In genomic region chr19:4547303-4548237, GRCh38 we compare ENCODE assay signal across 9 cellular contexts. TPM values are rescaled to one million over a fixed set of nuclear protein-coding genes. Genes with fewer than 3 reads are reported as not detected.
DNase-seq lines count a peak whose midpoint lies in the region; ATAC-seq and TF ChIP-seq lines count a peak whose summit lies in the region.
"Had no signal": no experiment of that assay in that cellular context is flagged by ENCODE, and none has a peak within 500 bp of the region (broad histone marks: within the 10 kb centered on the region; RNA-seq: fewer than 3 reads in every experiment).

No MANE protein-coding gene starts in this region.

- ATAC-seq in HG03520 (IDR thresholded peaks at IDR 0.05; ENCODE audit: unreplicated experiment) (no peak), HG02759 (IDR thresholded peaks at IDR 0.05; ENCODE audit: unreplicated experiment) (no peak)

- H3K9me3 Mint-ChIP-seq in activated CD4-positive, alpha-beta T cell treated with anti-CD3 and anti-CD28 coated beads, Interleukin-2, amount 10 ng/mL, durations not matched to agents 7 days and 5 days: no peaks in the 10 kb centered on the region
- no peaks in the 10 kb centered on the region for H3K9me3 Mint-ChIP-seq in dendritic cell treated with granulocyte-macrophage colony-stimulating factor and Interleukin-4, amounts not matched to agents 40 ng/mL and 50 ng/mL, for 4 days
- H3K9me3 Mint-ChIP-seq: brain had no signal

- TF ChIP-seq CTCF in retinal pigment epithelial cell (conservative IDR thresholded peaks at IDR 0.05; ENCODE audit: low read depth, low read length): peak; percentile 51

- CTCF ChIA-PET in activated CD4-positive, alpha-beta T cell treated with anti-CD3 and anti-CD28 coated beads, Interleukin-2, amount 10 ng/mL, durations not matched to agents 7 days and 5 days (lab: Charles Lee): interaction anchor here (0.6 to 1.4 kb wide), 4 partner anchors 20 to 116 kb away, joined by 3 to 7 read pairs (median 4); no protein-coding TSS in a partner anchor

- POLR2A ChIA-PET in activated CD4-positive, alpha-beta T cell treated with anti-CD3 and anti-CD28 coated beads, Interleukin-2, amount 10 ng/mL, durations not matched to agents 7 days and 5 days (lab: Charles Lee): interaction anchor here (0.6 kb wide), 1 partner anchor 78 kb away, joined by 3 read pairs; no protein-coding TSS in a partner anchor

- no peaks in the 10 kb centered on the region for H3K36me3 Mint-ChIP-seq in activated CD4-positive, alpha-beta T cell treated with anti-CD3 and anti-CD28 coated beads, Interleukin-2, amount 10 ng/mL, durations not matched to agents 7 days and 5 days (ENCODE audit: low read depth)
- peaks cover 14% of the 10 kb centered on the region for H3K36me3 Mint-ChIP-seq in dendritic cell treated with granulocyte-macrophage colony-stimulating factor and Interleukin-4, amounts not matched to agents 40 ng/mL and 50 ng/mL, for 4 days (ENCODE audit: low read depth)

- DNase-seq in activated CD4-positive, alpha-beta T cell treated with anti-CD3 and anti-CD28 coated beads, Interleukin-2, amount 10 ng/mL, durations not matched to agents 7 days and 5 days: peak; percentile 18
- DNase-seq in activated CD4-positive, alpha-beta T cell treated with anti-CD3 and anti-CD28 coated beads for 4 hours: no peak
- peak; percentile 80 for DNase-seq in NCI-H2029 (lab: John Stamatoyannopoulos, UW)
- DNase-seq in retinal pigment epithelial cell (ENCODE audit: low read depth): no peak
- no peak for DNase-seq in SIG-M5 (lab: John Stamatoyannopoulos, UW)

- H3K27ac Mint-ChIP-seq in activated CD4-positive, alpha-beta T cell treated with anti-CD3 and anti-CD28 coated beads, Interleukin-2, amount 10 ng/mL, durations not matched to agents 7 days and 5 days: no peak overlapping the region
- peak overlapping the region; percentile 22 for H3K27ac Mint-ChIP-seq in dendritic cell treated with granulocyte-macrophage colony-stimulating factor and Interleukin-4, amounts not matched to agents 40 ng/mL and 50 ng/mL, for 4 days
- H3K27ac Mint-ChIP-seq: brain had no signal

- H3K4me3 ChIP-seq in retinal pigment epithelial cell (ENCODE audit: low read length): no peak overlapping the region

- H3K27me3 Mint-ChIP-seq in activated CD4-positive, alpha-beta T cell treated with anti-CD3 and anti-CD28 coated beads, Interleukin-2, amount 10 ng/mL, durations not matched to agents 7 days and 5 days: no peaks in the 10 kb centered on the region
- peaks cover 3% of the 10 kb centered on the region for H3K27me3 Mint-ChIP-seq in dendritic cell treated with granulocyte-macrophage colony-stimulating factor and Interleukin-4, amounts not matched to agents 40 ng/mL and 50 ng/mL, for 4 days
- H3K27me3 Mint-ChIP-seq: brain had no signal

- no peaks in the 10 kb centered on the region for H3K4me1 Mint-ChIP-seq in activated CD4-positive, alpha-beta T cell treated with anti-CD3 and anti-CD28 coated beads, Interleukin-2, amount 10 ng/mL, durations not matched to agents 7 days and 5 days
- H3K4me1 Mint-ChIP-seq in dendritic cell treated with granulocyte-macrophage colony-stimulating factor and Interleukin-4, amounts not matched to agents 40 ng/mL and 50 ng/mL, for 4 days (ENCODE audit: low read depth): peaks cover 39% of the 10 kb centered on the region
- H3K4me1 Mint-ChIP-seq: brain had no signal

- intact Hi-C loops in dendritic cell treated with granulocyte-macrophage colony-stimulating factor and Interleukin-4, amounts not matched to agents 40 ng/mL and 50 ng/mL, for 4 days (cut with micrococcal nuclease): no loop called here

- H3K4me3 Mint-ChIP-seq in activated CD4-positive, alpha-beta T cell treated with anti-CD3 and anti-CD28 coated beads, Interleukin-2, amount 10 ng/mL, durations not matched to agents 7 days and 5 days: no peak overlapping the region
- H3K4me3 Mint-ChIP-seq in dendritic cell treated with granulocyte-macrophage colony-stimulating factor and Interleukin-4, amounts not matched to agents 40 ng/mL and 50 ng/mL, for 4 days: no peak overlapping the region
- H3K4me3 Mint-ChIP-seq: brain had no signal

RNA-seq across cellular contexts. Expression of gene LRG1, which starts 7.7 kb away (rescaled TPM):
- under 1 TPM in 1 of 2 experiments, not detected in 1; 0.07 TPM for total RNA-seq in activated CD4-positive, alpha-beta T cell treated with anti-CD3 and anti-CD28 coated beads, Interleukin-2, amount 10 ng/mL, durations not matched to agents 7 days and 5 days

RNA-seq across cellular contexts. Expression of gene SEMA6B, which starts 11.9 kb away (rescaled TPM):
- total RNA-seq in activated CD4-positive, alpha-beta T cell treated with anti-CD3 and anti-CD28 coated beads, Interleukin-2, amount 10 ng/mL, durations not matched to agents 7 days and 5 days: not detected

RNA-seq across cellular contexts. Expression of gene PLIN5, which starts 12.5 kb away (rescaled TPM):
- total RNA-seq in activated CD4-positive, alpha-beta T cell treated with anti-CD3 and anti-CD28 coated beads, Interleukin-2, amount 10 ng/mL, durations not matched to agents 7 days and 5 days: not detected

RNA-seq across cellular contexts. Expression of gene PLIN4, which starts 29.3 kb away (rescaled TPM):
- total RNA-seq in activated CD4-positive, alpha-beta T cell treated with anti-CD3 and anti-CD28 coated beads, Interleukin-2, amount 10 ng/mL, durations not matched to agents 7 days and 5 days: not detected

Comparison
In these comparisons a context has a peak if more than half of its experiments do, and no peak if none do; other contexts are left out.
1. DNase-seq: peak in activated CD4-positive, alpha-beta T cell treated with anti-CD3 and anti-CD28 coated beads, Interleukin-2, amount 10 ng/mL, durations not matched to agents 7 days and 5 days (single experiment) and NCI-H2029 (single experiment); none in activated CD4-positive, alpha-beta T cell treated with anti-CD3 and anti-CD28 coated beads for 4 hours (0 of 2), retinal pigment epithelial cell (single experiment) and SIG-M5 (single experiment).